14 cellular contexts compared by ENCODE assay signal in the genomic region with DNA sequence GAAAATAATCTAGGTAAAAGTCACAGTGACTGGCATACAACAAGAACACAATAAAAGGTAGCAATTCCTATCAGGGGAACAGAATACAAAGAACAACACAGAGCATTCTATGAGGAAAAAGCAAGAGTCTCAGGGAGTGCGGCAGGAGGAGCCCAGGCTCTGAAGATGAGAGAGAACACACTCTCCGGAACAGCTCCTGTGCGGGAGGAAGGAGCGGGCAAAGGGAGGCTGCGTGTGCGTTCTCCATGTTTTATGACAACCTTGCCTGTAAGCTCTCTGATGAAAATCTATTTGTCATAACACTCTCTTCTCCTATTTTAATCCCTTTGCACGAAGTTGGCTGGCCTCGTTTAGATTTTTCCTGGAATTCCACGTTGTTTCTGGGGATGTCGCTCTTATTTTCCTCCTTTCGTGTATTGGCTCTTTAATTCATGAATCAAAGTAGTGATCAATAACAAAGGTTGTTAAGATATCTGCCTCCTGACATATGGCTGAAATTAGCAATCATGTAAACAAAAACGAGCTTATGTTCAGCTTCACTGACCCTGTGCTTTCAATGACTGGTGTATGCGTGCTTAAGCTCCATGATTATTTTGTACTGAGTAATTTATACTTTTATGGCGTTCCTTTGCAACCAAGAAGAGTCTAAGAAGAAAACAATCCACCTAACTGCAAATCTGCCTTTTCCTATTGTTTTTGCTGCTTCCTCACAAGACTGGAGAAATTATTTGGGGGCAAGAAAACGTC.
"Had no signal": no experiment of that assay in that cellular context is flagged by ENCODE, and none has a peak within 500 bp of the region (broad histone marks: within the 10 kb centered on the region; RNA-seq: fewer than 3 reads in every experiment).

No MANE protein-coding gene starts in this region.

- DNase-seq: activated CD4-positive, alpha-beta T cell treated with anti-CD3 and anti-CD28 coated beads, Interleukin-2, amount 50 U/mL, for 4 hours; activated CD4-positive, CD25-positive, alpha-beta regulatory T cell treated with anti-CD3 and anti-CD28 coated beads, Interleukin-2, amount 50 U/mL, for 72 hours; activated naive CD4-positive, alpha-beta T cell treated with Interleukin-2 at 50 U/mL for 16 hours; activated T-cell treated with anti-CD3 and anti-CD28 coated beads for 4 hours; aorta; cerebellar nuclear complex; effector memory CD4-positive, alpha-beta T cell; islet precursor cell; naive B cell; pancreas; retina; SW 1271 had no signal

- H3K9me3 ChIP-seq: breast epithelium, pancreas had no signal

- H3K27ac ChIP-seq: breast epithelium, epithelial cell of prostate, pancreas had no signal

- H3K36me3 ChIP-seq: breast epithelium, pancreas had no signal

- H3K4me3 ChIP-seq: breast epithelium, pancreas had no signal

- H3K4me1 ChIP-seq: breast epithelium, pancreas had no signal

- FAIRE-seq: pancreas had no signal

- H3K27me3 ChIP-seq: breast epithelium, pancreas had no signal
